Comparison of ENCODE assay signal across 16 cellular contexts in genomic region chr3:53768478-53769459, GRCh38.
"Had no signal": no experiment of that assay in that cellular context is flagged by ENCODE, and none has a peak within 500 bp of the region (broad histone marks: within the 10 kb centered on the region; RNA-seq: fewer than 3 reads in every experiment).

No MANE protein-coding gene starts in this region.

- H3K36me3 ChIP-seq: thyroid gland, WERI-Rb-1 had no signal

- H3K27me3 ChIP-seq: thyroid gland had no signal

- H3K36me3 Mint-ChIP-seq: activated naive CD8-positive, alpha-beta T cell treated with anti-CD3 and anti-CD28 coated beads for 36 hours; immature natural killer cell had no signal

- H3K9ac ChIP-seq: parathyroid adenoma had no signal

- H3K4me1 ChIP-seq: parathyroid adenoma had no signal

- H3K79me2 ChIP-seq: parathyroid adenoma had no signal

- H3K27me3 Mint-ChIP-seq: activated naive CD8-positive, alpha-beta T cell treated with anti-CD3 and anti-CD28 coated beads for 36 hours had no signal

- H3K4me1 Mint-ChIP-seq: activated naive CD8-positive, alpha-beta T cell treated with anti-CD3 and anti-CD28 coated beads for 36 hours; immature natural killer cell had no signal

- H3K27ac ChIP-seq: parathyroid adenoma, thyroid gland, WERI-Rb-1 had no signal

- DNase-seq: activated CD4-positive, alpha-beta T cell treated with anti-CD3 and anti-CD28 coated beads for 4 hours; activated CD8-positive, alpha-beta memory T cell treated with anti-CD3 and anti-CD28 coated beads, Interleukin-2, amount 50 U/mL, for 48 hours; activated CD8-positive, alpha-beta T cell treated with anti-CD3 and anti-CD28 coated beads, Interleukin-2, amount 10 ng/mL, durations not matched to agents 7 days and 5 days; activated gamma-delta T cell; activated naive CD8-positive, alpha-beta T cell treated with anti-CD3 and anti-CD28 coated beads for 36 hours; activated T-cell treated with anti-CD3 and anti-CD28 coated beads, Interleukin-2, amount 50 U/mL, for 72 hours; effector memory CD4-positive, alpha-beta T cell; foreskin melanocyte; immature natural killer cell; mesenchymal stem cell; stimulated activated CD4-positive, alpha-beta T cell treated with anti-CD3 and anti-CD28 coated beads, Interleukin-12 subunit alpha, Interleukin-12 subunit beta, amount 100 ng/mL, for 4 hours; stimulated activated CD4-positive, alpha-beta T cell treated with anti-CD3 and anti-CD28 coated beads, Interleukin-2, amount 100 ng/mL, for 24 hours; T-helper 17 cell; thyroid gland; WERI-Rb-1 had no signal

- H3K9me3 Mint-ChIP-seq: activated naive CD8-positive, alpha-beta T cell treated with anti-CD3 and anti-CD28 coated beads for 36 hours; activated T-cell treated with anti-CD3 and anti-CD28 coated beads, Interleukin-2, amount 50 U/mL, for 72 hours; immature natural killer cell had no signal

- H3K27ac Mint-ChIP-seq: activated CD8-positive, alpha-beta T cell treated with anti-CD3 and anti-CD28 coated beads, Interleukin-2, amount 10 ng/mL, durations not matched to agents 7 days and 5 days; activated naive CD8-positive, alpha-beta T cell treated with anti-CD3 and anti-CD28 coated beads for 36 hours; activated T-cell treated with anti-CD3 and anti-CD28 coated beads, Interleukin-2, amount 50 U/mL, for 72 hours; immature natural killer cell; T-helper 17 cell had no signal

- H3K4me3 Mint-ChIP-seq: activated CD8-positive, alpha-beta T cell treated with anti-CD3 and anti-CD28 coated beads, Interleukin-2, amount 10 ng/mL, durations not matched to agents 7 days and 5 days; activated naive CD8-positive, alpha-beta T cell treated with anti-CD3 and anti-CD28 coated beads for 36 hours; activated T-cell treated with anti-CD3 and anti-CD28 coated beads, Interleukin-2, amount 50 U/mL, for 72 hours; immature natural killer cell; T-helper 17 cell had no signal

- H2AFZ ChIP-seq: parathyroid adenoma had no signal

- ATAC-seq: activated CD8-positive, alpha-beta T cell treated with anti-CD3 and anti-CD28 coated beads, Interleukin-2, amount 10 ng/mL, durations not matched to agents 7 days and 5 days; activated T-cell treated with anti-CD3 and anti-CD28 coated beads, Interleukin-2, amount 50 U/mL, for 72 hours; T-helper 17 cell had no signal

- H3K4me3 ChIP-seq: thyroid gland had no signal

- H3K9me3 ChIP-seq: thyroid gland had no signal
